8 cellular contexts compared by ENCODE assay signal in genomic region chr5:132464155-132464939, GRCh38. TPM values are rescaled to one million over a fixed set of nuclear protein-coding genes. Genes with fewer than 3 reads are reported as not detected.
DNase-seq lines count a peak whose midpoint lies in the region; ATAC-seq, FAIRE-seq and TF ChIP-seq lines count a peak whose summit lies in the region.

No MANE protein-coding gene starts in this region.

- POLR2A ChIA-PET in A549 (lab: Yijun Ruan, JAX) = no interaction called here

- FAIRE-seq in A549 (lab: Jason Lieb, UNC) = no peak

- intact Hi-C loops in left lung (cut with DNase I) = no loop called here

- no peak for TF ChIP-seq EP300 in A549 (IDR thresholded peaks at IDR 0.05)
- TF ChIP-seq EP300 in tibial nerve (IDR thresholded peaks at IDR 0.05) = no peak

- H3K9me3 ChIP-seq in A549 = no peaks in the 10 kb centered on the region
- H3K9me3 ChIP-seq in left lung = no peaks in the 10 kb centered on the region
- H3K9me3 ChIP-seq in tibial nerve = no peaks in the 10 kb centered on the region

- H3K9me3 Mint-ChIP-seq in activated T-helper 17 cell treated with anti-CD3 and anti-CD28 coated beads, Interleukin-2, amount 50 U/mL, for 72 hours = no peaks in the 10 kb centered on the region

- H3K27ac ChIP-seq in A549 (peak overlapping the region; percentile 5 to 66; a peak in 3 of 6 replicates), left lung (peak overlapping the region; percentile 60 to 95), tibial nerve (peak overlapping the region; percentile 23 to 80 (median 74))

- no peak overlapping the region for H3K4me3 ChIP-seq in A549
- peak overlapping the region in 1 of 2 donors; percentile 17 for H3K4me3 ChIP-seq in left lung
- peak overlapping the region in 3 of 4 donors; percentile 8 to 25 (median 24) for H3K4me3 ChIP-seq in tibial nerve

- no peak for TF ChIP-seq RAD21 in A549 (conservative IDR thresholded peaks at IDR 0.05 in 1 of 2, IDR thresholded peaks at IDR 0.05 in 1 of 2)

- DNase-seq in A549 (ENCODE audit: low read depth in 1 of 2, low spot score in 1 of 2) (no peak), H4 (ENCODE audit: low spot score) (peak; percentile 41), left lung (peak in 1 of 2 donors; percentile 38), tibial nerve (ENCODE audit: low spot score in 2 of 2) (no peak)

- 76% methylated on average over 14 of the region's 15 CpGs for WGBS in A549 (ENCODE audit: missing lambda C conversion rate)
- 35 to 51% methylated on average over 15 of the region's 15 CpGs for WGBS in tibial nerve, 2 donors

- ATAC-seq in A549 = peak in 1 of 2 experiments; percentile 19; a peak in 3 of 6 replicates
- peak; percentile 9 for ATAC-seq in activated T-helper 17 cell treated with anti-CD3 and anti-CD28 coated beads, Interleukin-2, amount 50 U/mL, for 72 hours (replicated peaks)
- peak; percentile 41 for ATAC-seq in left lung
- ATAC-seq in GM18907 (IDR thresholded peaks at IDR 0.05; ENCODE audit: unreplicated experiment) = no peak
- no peak for ATAC-seq in GM21390 (IDR thresholded peaks at IDR 0.05; ENCODE audit: unreplicated experiment)
- ATAC-seq in GM21723 (IDR thresholded peaks at IDR 0.05; ENCODE audit: unreplicated experiment) = no peak

- H3K27me3 ChIP-seq in left lung = no peaks in the 10 kb centered on the region
- H3K27me3 ChIP-seq in tibial nerve = no peaks in the 10 kb centered on the region

- H3K4me3 Mint-ChIP-seq in activated T-helper 17 cell treated with anti-CD3 and anti-CD28 coated beads, Interleukin-2, amount 50 U/mL, for 72 hours = peak overlapping the region; percentile 69

- H3K27ac Mint-ChIP-seq in activated T-helper 17 cell treated with anti-CD3 and anti-CD28 coated beads, Interleukin-2, amount 50 U/mL, for 72 hours = peak overlapping the region; percentile 60

- peaks cover 4% of the 10 kb centered on the region for H3K36me3 Mint-ChIP-seq in activated T-helper 17 cell treated with anti-CD3 and anti-CD28 coated beads, Interleukin-2, amount 50 U/mL, for 72 hours (ENCODE audit: low read depth)

- no peaks in the 10 kb centered on the region for H3K27me3 Mint-ChIP-seq in activated T-helper 17 cell treated with anti-CD3 and anti-CD28 coated beads, Interleukin-2, amount 50 U/mL, for 72 hours

- peak overlapping the region; percentile 43 for H3K4me2 ChIP-seq in A549

- TF ChIP-seq CTCF in A549 (IDR thresholded peaks at IDR 0.05) (no peak), left lung (IDR thresholded peaks at IDR 0.05) (no peak), tibial nerve (IDR thresholded peaks at IDR 0.05) (peak in 4 of 5 experiments; percentile 6 to 26 (median 14))

- H3K36me3 ChIP-seq in left lung = no peaks in the 10 kb centered on the region
- H3K36me3 ChIP-seq in tibial nerve = peaks cover 0 to 9% (median 0%) of the 10 kb centered on the region in 3 donors

- peaks cover 67% of the 10 kb centered on the region for H3K4me1 Mint-ChIP-seq in activated T-helper 17 cell treated with anti-CD3 and anti-CD28 coated beads, Interleukin-2, amount 50 U/mL, for 72 hours

- TF ChIP-seq POLR2A in A549 (IDR thresholded peaks at IDR 0.05; ENCODE audit: low read length) (no peak), tibial nerve (IDR thresholded peaks at IDR 0.05) (no peak)

- peaks cover 19% of the 10 kb centered on the region for H3K4me1 ChIP-seq in A549
- H3K4me1 ChIP-seq in left lung = peaks cover 32 to 94% of the 10 kb centered on the region in 2 donors
- peaks cover 0 to 76% (median 56%) of the 10 kb centered on the region in 4 donors for H3K4me1 ChIP-seq in tibial nerve

- CTCF ChIA-PET in A549 (lab: Yijun Ruan, JAX) = interaction anchor here (0.7 to 1.8 kb wide), 7 partner anchors 10 to 53 kb away, joined by 3 to 7 read pairs (median 3); partner anchors contain the start of gene IRF1

TF ChIP-seq in A549, 52 proteins besides CTCF, POLR2A, EP300 and RAD21:
- TF ChIP-seq PBX3 (IDR thresholded peaks at IDR 0.05) = no peak
- TF ChIP-seq RNF2 (IDR thresholded peaks at IDR 0.05; ENCODE audit: borderline replicate concordance, low read depth) = no peak
- TF ChIP-seq MAFK (IDR thresholded peaks at IDR 0.05; ENCODE audit: partially characterized antibody) = no peak
- TF ChIP-seq NPAS2 (CRISPR knock-in tag; IDR thresholded peaks at IDR 0.05; ENCODE audit: borderline replicate concordance) = no peak
- no peak for TF ChIP-seq MAZ (IDR thresholded peaks at IDR 0.05; ENCODE audit: borderline replicate concordance, low read depth, low read length)
- no peak for TF ChIP-seq CEBPB (IDR thresholded peaks at IDR 0.05)
- TF ChIP-seq HEYL (CRISPR knock-in tag; IDR thresholded peaks at IDR 0.05) = no peak
- no peak for TF ChIP-seq MYC (IDR thresholded peaks at IDR 0.05; ENCODE audit: borderline replicate concordance, low read length)
- no peak for TF ChIP-seq ZC3H11A (IDR thresholded peaks at IDR 0.05)
- no peak for TF ChIP-seq MAX (IDR thresholded peaks at IDR 0.05)
- TF ChIP-seq HOXB13 (CRISPR knock-in tag; IDR thresholded peaks at IDR 0.05; ENCODE audit: low read depth) = no peak

RNA-seq across cellular contexts. Expression of gene IRF1, which starts 26.2 kb away (rescaled TPM):
- polyA plus RNA-seq in A549 (2011; rRNA removed) (10.9 and 11.2 TPM in 2 replicates), A549 (2017; fragmentation: RNase III; extraction: RNeasy Plus Mini Kit Qiagen cat#74134 plus additional on column Dnase treatment) (13.3 to 15.5 TPM (median 15.1 TPM) in 3 replicates)
- 9.7 and 13.3 TPM in 2 replicates for polyA plus RNA-seq in A549 (2012; cell fraction: cytosol; rRNA removed)
- 19.8 and 22.3 TPM in 2 replicates for polyA plus RNA-seq in A549 (2012; cell fraction: nucleus; rRNA removed)
- 27.8 and 35.9 TPM in 2 replicates for polyA minus RNA-seq in A549 (2011; rRNA and poly(A)+ RNA removed)
- 14.3 and 30.2 TPM in 2 replicates for total RNA-seq in H4 (2014; rRNA removed; shearing (Covaris generic))
- total RNA-seq in activated T-helper 17 cell treated with anti-CD3 and anti-CD28 coated beads, Interleukin-2, amount 50 U/mL, for 72 hours = 100 to 1,000 TPM; 125 to 174 TPM
- total RNA-seq in left lung (10 to 100 TPM; 41.4 to 93.3 TPM), tibial nerve (10 to 100 TPM; 15.1 to 36.9 (median 28.4) TPM)

Comparison
In these comparisons a context has a peak if more than half of its experiments do, and no peak if none do; other contexts are left out.
1. ATAC-seq: peak in activated T-helper 17 cell treated with anti-CD3 and anti-CD28 coated beads, Interleukin-2, amount 50 U/mL, for 72 hours (single experiment) and left lung (single experiment); none in GM18907 (single experiment), GM21390 (single experiment) and GM21723 (single experiment).
2. CTCF ChIP-seq: peak in tibial nerve (4 of 5); none in A549 (single experiment) and left lung (0 of 2).
3. Peak in every context shown above with its lines, with median percentiles within 50 percentile points of each other: H3K27ac ChIP-seq.